In the genomic region with DNA sequence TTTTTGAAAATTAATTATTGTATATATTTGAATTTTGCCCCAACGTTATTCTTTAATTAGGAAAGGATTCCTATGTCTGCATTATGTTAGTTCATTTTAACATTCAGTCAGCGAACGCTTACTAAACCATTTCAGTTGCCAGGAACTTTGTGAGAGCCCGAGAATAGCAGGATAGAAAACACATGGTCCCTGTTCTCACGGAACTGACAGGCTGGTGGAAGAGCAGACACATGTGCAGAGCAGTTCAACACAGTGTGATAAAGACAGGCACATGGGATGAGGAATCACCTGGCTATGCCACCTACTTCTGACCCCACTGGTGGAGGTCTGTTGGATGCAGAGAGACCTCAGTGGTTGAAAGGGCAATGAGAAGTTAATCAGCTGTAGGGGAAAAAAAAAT, we compare ENCODE assay signal across 20 cellular contexts.
DNase-seq lines count a peak whose midpoint lies in the region; ATAC-seq, FAIRE-seq and TF ChIP-seq lines count a peak whose summit lies in the region.
"Had no signal": no experiment of that assay in that cellular context is flagged by ENCODE, and none has a peak within 500 bp of the region (broad histone marks: within the 10 kb centered on the region; RNA-seq: fewer than 3 reads in every experiment).

No MANE protein-coding gene starts in this region.

- no peak overlapping the region for H3K4me3 Mint-ChIP-seq in activated CD8-positive, alpha-beta memory T cell treated with anti-CD3 and anti-CD28 coated beads, Interleukin-2, amount 10 ng/mL, durations not matched to agents 7 days and 5 days
- H3K4me3 Mint-ChIP-seq: CD4-positive, alpha-beta T cell had no signal

- H3K4me1 Mint-ChIP-seq in activated CD8-positive, alpha-beta memory T cell treated with anti-CD3 and anti-CD28 coated beads, Interleukin-2, amount 10 ng/mL, durations not matched to agents 7 days and 5 days, result peaks cover 11% of the 10 kb centered on the region

- H3K9me3 ChIP-seq in adipocyte (ENCODE audit: control insufficient read depth, low read length) (no peaks in the 10 kb centered on the region), WERI-Rb-1 (ENCODE audit: severe bottlenecking) (no peaks in the 10 kb centered on the region), neuronal stem cell (replicated peaks in 1 of 2; ENCODE audit: control insufficient read depth in 2 of 2, insufficient read depth in 1 of 2, low read depth in 1 of 2, low read length in 2 of 2) (peaks cover 0 to 3% of the 10 kb centered on the region in 2 donors)

- no peak overlapping the region for H2BK12ac ChIP-seq in neuronal stem cell (ENCODE audit: low read length)

- no peak overlapping the region for H3K27ac Mint-ChIP-seq in activated CD8-positive, alpha-beta memory T cell treated with anti-CD3 and anti-CD28 coated beads, Interleukin-2, amount 10 ng/mL, durations not matched to agents 7 days and 5 days
- H3K27ac Mint-ChIP-seq: CD4-positive, alpha-beta T cell had no signal

- WGBS in neuronal stem cell (ENCODE audit: extremely low coverage in 2 of 2, insufficient read length in 2 of 2, insufficient replicate concordance in 1 of 2), 2 donors, result no CpG with 5 or more reads among the region's 5 CpGs

- H2BK120ac ChIP-seq in neuronal stem cell (ENCODE audit: low read depth, low read length), result no peak overlapping the region

- ATAC-seq in activated CD8-positive, alpha-beta memory T cell treated with anti-CD3 and anti-CD28 coated beads, Interleukin-2, amount 10 ng/mL, durations not matched to agents 7 days and 5 days, result no peak
- ATAC-seq: HCT116 had no signal

- no peak for TF ChIP-seq CTCF in WERI-Rb-1 (IDR thresholded peaks at IDR 0.05; ENCODE audit: low read depth, low read length)

- H3K18ac ChIP-seq in neuronal stem cell (ENCODE audit: low read length), result no peak overlapping the region

- no peaks in the 10 kb centered on the region for H3K36me3 ChIP-seq in adipocyte (ENCODE audit: control insufficient read depth, insufficient read depth, low read length, severe bottlenecking)
- H3K36me3 ChIP-seq in WERI-Rb-1, result no peaks in the 10 kb centered on the region
- H3K36me3 ChIP-seq in neuronal stem cell (replicated peaks in 1 of 2; ENCODE audit: control insufficient read depth in 2 of 2, insufficient read depth in 2 of 2, low read length in 2 of 2), result no peaks in the 10 kb centered on the region

- H3K9me3 Mint-ChIP-seq in activated CD8-positive, alpha-beta memory T cell treated with anti-CD3 and anti-CD28 coated beads, Interleukin-2, amount 10 ng/mL, durations not matched to agents 7 days and 5 days (ENCODE audit: low read depth), result peaks cover 3% of the 10 kb centered on the region

- no peak overlapping the region for H3K27ac ChIP-seq in WERI-Rb-1
- no peak overlapping the region for H3K27ac ChIP-seq in neuronal stem cell (replicated peaks; ENCODE audit: low read length)

- no peaks in the 10 kb centered on the region for H3K27me3 ChIP-seq in adipocyte (replicated peaks; ENCODE audit: control insufficient read depth, insufficient read depth, low read length)
- H3K27me3 ChIP-seq in WERI-Rb-1 (ENCODE audit: insufficient read depth, low read depth, severe bottlenecking), result no peaks in the 10 kb centered on the region
- no peaks in the 10 kb centered on the region for H3K27me3 ChIP-seq in neuronal stem cell (ENCODE audit: control insufficient read depth in 3 of 3, insufficient read depth in 3 of 3, low read depth in 1 of 3, low read length in 3 of 3)

- FAIRE-seq in frontal cortex (lab: Jason Lieb, UNC), result peak; percentile 36
- FAIRE-seq: GM12891, GM18507 had no signal

- H2BK15ac ChIP-seq in neuronal stem cell (ENCODE audit: low read length), result no peak overlapping the region

- no peak overlapping the region for H2AK5ac ChIP-seq in neuronal stem cell (ENCODE audit: low read depth, low read length)

- no peak overlapping the region for H4K8ac ChIP-seq in neuronal stem cell (ENCODE audit: low read depth, low read length)

- H3K4me3 ChIP-seq in adipocyte (ENCODE audit: low read length) (no peak overlapping the region), WERI-Rb-1 (ENCODE audit: low read depth, low read length) (no peak overlapping the region), neuronal stem cell (ENCODE audit: low read length in 2 of 2) (no peak overlapping the region)

- no peak overlapping the region for H2AFZ ChIP-seq in neuronal stem cell (ENCODE audit: low read length)

- peak; percentile 19 for DNase-seq in AG08395 (ENCODE audit: low spot score)
- DNase-seq in AG20443 (ENCODE audit: low spot score), result peak; percentile 24
- peak; percentile 54 for DNase-seq in adipocyte (ENCODE audit: low read depth)
- no peak for DNase-seq in frontal cortex (ENCODE audit: low spot score in 2 of 2)
- no peak for DNase-seq in activated CD8-positive, alpha-beta memory T cell treated with anti-CD3 and anti-CD28 coated beads, Interleukin-2, amount 10 ng/mL, durations not matched to agents 7 days and 5 days
- no peak for DNase-seq in WERI-Rb-1
- DNase-seq in neuronal stem cell (ENCODE audit: low spot score), result no peak
- DNase-seq: CD4-positive, alpha-beta T cell; GF-D8; GOT3; NCI-H1092 treated with DMSO at 0.1 percent for 48 hours; NCI-H146; NCI-H2029 treated with DMSO at 0.1 percent for 48 hours; NCI-H2171 treated with DMSO at 0.1 percent for 48 hours; NCI-H774; OCI-M1; RPMI8226 had no signal

- H3K4me1 ChIP-seq in adipocyte (ENCODE audit: control insufficient read depth, insufficient read depth, low read length) (peaks cover 5% of the 10 kb centered on the region), neuronal stem cell (ENCODE audit: control insufficient read depth in 2 of 2, insufficient read depth in 1 of 2, low read depth in 1 of 2, low read length in 2 of 2) (peaks cover 0 to 4% of the 10 kb centered on the region in 2 donors)

- H3K79me1 ChIP-seq in neuronal stem cell (ENCODE audit: low read depth, low read length), result no peaks in the 10 kb centered on the region

- no peak overlapping the region for H3K14ac ChIP-seq in neuronal stem cell (ENCODE audit: low read length)

- H3K27me3 Mint-ChIP-seq in activated CD8-positive, alpha-beta memory T cell treated with anti-CD3 and anti-CD28 coated beads, Interleukin-2, amount 10 ng/mL, durations not matched to agents 7 days and 5 days, result no peaks in the 10 kb centered on the region
- H3K27me3 Mint-ChIP-seq: CD4-positive, alpha-beta T cell had no signal

- CTCF ChIA-PET in activated CD8-positive, alpha-beta memory T cell treated with anti-CD3 and anti-CD28 coated beads, Interleukin-2, amount 10 ng/mL, durations not matched to agents 7 days and 5 days (lab: Charles Lee), result no interaction called here

- H3K23ac ChIP-seq in neuronal stem cell (ENCODE audit: low read depth, low read length, poor library complexity), result no peak overlapping the region

- no peak overlapping the region for H3K4me2 ChIP-seq in neuronal stem cell (ENCODE audit: insufficient read depth, low read length, poor library complexity, severe bottlenecking)

- no peak overlapping the region for H4K91ac ChIP-seq in neuronal stem cell (ENCODE audit: low read depth, low read length, poor library complexity)

- H3K9ac ChIP-seq in adipocyte (ENCODE audit: low read length) (no peak overlapping the region), neuronal stem cell (ENCODE audit: low read depth, low read length, poor library complexity) (no peak overlapping the region)

- no peak overlapping the region for H2BK5ac ChIP-seq in neuronal stem cell (ENCODE audit: low read length)

- H3K36me3 Mint-ChIP-seq in activated CD8-positive, alpha-beta memory T cell treated with anti-CD3 and anti-CD28 coated beads, Interleukin-2, amount 10 ng/mL, durations not matched to agents 7 days and 5 days, result no peaks in the 10 kb centered on the region

- H3K4ac ChIP-seq in neuronal stem cell (ENCODE audit: low read length), result no peak overlapping the region

Comparison
In these comparisons a context has a peak if more than half of its experiments do, and no peak if none do; other contexts are left out.
1. DNase-seq: peak in AG08395 (single experiment), AG20443 (single experiment) and adipocyte (single experiment); none in frontal cortex (0 of 2), activated CD8-positive, alpha-beta memory T cell treated with anti-CD3 and anti-CD28 coated beads, Interleukin-2, amount 10 ng/mL, durations not matched to agents 7 days and 5 days (single experiment), WERI-Rb-1 (single experiment) and neuronal stem cell (single experiment).